Comparison of ENCODE assay signal across 8 cellular contexts in genomic region chr17:6657633-6658287, GRCh38. TPM values are rescaled to one million over a fixed set of nuclear protein-coding genes. Genes with fewer than 3 reads are reported as not detected.
DNase-seq lines count a peak whose midpoint lies in the region; ATAC-seq and TF ChIP-seq lines count a peak whose summit lies in the region.

No MANE protein-coding gene starts in this region.

- DNase-seq in activated T-cell treated with anti-CD3 and anti-CD28 coated beads, Interleukin-2, amount 50 U/mL, for 72 hours, result no peak
- no peak for DNase-seq in activated T-cell treated with anti-CD3 and anti-CD28 coated beads, Interleukin-2, amount 50 U/mL, for 1 hour
- DNase-seq in activated B cell treated with CpG ODN at 0.5 μM for 24 hours, result no peak
- DNase-seq in stimulated activated naive CD8-positive, alpha-beta T cell treated with anti-CD3 and anti-CD28 coated beads, Interleukin-15, amount 100 ng/mL, for 72 hours, result no peak
- no peak for DNase-seq in HuH-7.5 (ENCODE audit: low spot score)
- DNase-seq in RWPE1 (ENCODE audit: low spot score), result no peak
- DNase-seq in Right ventricle myocardium inferior (ENCODE audit: missing footprints), result no peak

- H3K27ac ChIP-seq in iPS-18a (ENCODE audit: low read length) (no peak overlapping the region), RWPE1 (no peak overlapping the region)

- peaks cover 2 to 6% of the 10 kb centered on the region in 2 donors for H3K36me3 Mint-ChIP-seq in activated T-cell treated with anti-CD3 and anti-CD28 coated beads, Interleukin-2, amount 50 U/mL, for 72 hours (ENCODE audit: insufficient read depth in 2 of 2)
- H3K36me3 Mint-ChIP-seq in activated B cell treated with CpG ODN at 0.5 μM for 24 hours (ENCODE audit: low read depth), result no peaks in the 10 kb centered on the region

- peak overlapping the region; percentile 60 for H3K4me3 ChIP-seq in iPS-18a (ENCODE audit: low read length)

- H3K27me3 Mint-ChIP-seq in activated T-cell treated with anti-CD3 and anti-CD28 coated beads, Interleukin-2, amount 50 U/mL, for 72 hours (ENCODE audit: low read depth), result no peaks in the 10 kb centered on the region
- no peaks in the 10 kb centered on the region for H3K27me3 Mint-ChIP-seq in activated B cell treated with CpG ODN at 0.5 μM for 24 hours
- no peaks in the 10 kb centered on the region for H3K27me3 Mint-ChIP-seq in stimulated activated naive CD8-positive, alpha-beta T cell treated with anti-CD3 and anti-CD28 coated beads, Interleukin-15, amount 100 ng/mL, for 72 hours

- no peaks in the 10 kb centered on the region for H3K9me3 Mint-ChIP-seq in activated T-cell treated with anti-CD3 and anti-CD28 coated beads, Interleukin-2, amount 50 U/mL, for 72 hours
- H3K9me3 Mint-ChIP-seq in activated B cell treated with CpG ODN at 0.5 μM for 24 hours, result no peaks in the 10 kb centered on the region
- H3K9me3 Mint-ChIP-seq in stimulated activated naive CD8-positive, alpha-beta T cell treated with anti-CD3 and anti-CD28 coated beads, Interleukin-15, amount 100 ng/mL, for 72 hours, result no peaks in the 10 kb centered on the region

- POLR2A ChIA-PET in activated B cell treated with CpG ODN at 0.5 μM for 24 hours (lab: Charles Lee) (interaction anchor here (1.2 kb wide), 1 partner anchor 17 kb away, joined by 10 read pairs; the partner anchor contains the start of genes KIAA0753 and TXNDC17), RWPE1 (lab: Yijun Ruan, JAX; ENCODE audit: low non-redundant PET) (no interaction called here)

- intact Hi-C loops in activated B cell treated with CpG ODN at 0.5 μM for 24 hours (cut with micrococcal nuclease) (no loop called here), Right ventricle myocardium inferior (cut with DNase I) (no loop called here)

- no peaks in the 10 kb centered on the region for H3K36me3 ChIP-seq in iPS-18a (ENCODE audit: control insufficient read depth, low read depth, low read length)

- H3K9me3 ChIP-seq in iPS-18a (ENCODE audit: control insufficient read depth, low read depth, low read length), result no peaks in the 10 kb centered on the region

- ATAC-seq in activated T-cell treated with anti-CD3 and anti-CD28 coated beads, Interleukin-2, amount 50 U/mL, for 72 hours (replicated peaks in 1 of 2), result no peak
- ATAC-seq in activated B cell treated with CpG ODN at 0.5 μM for 24 hours (ENCODE audit: low read depth), result no peak
- peak; percentile 9 for ATAC-seq in stimulated activated naive CD8-positive, alpha-beta T cell treated with anti-CD3 and anti-CD28 coated beads, Interleukin-15, amount 100 ng/mL, for 72 hours
- no peak for ATAC-seq in Right ventricle myocardium inferior

- peak overlapping the region; percentile 80 to 92 for H3K4me3 Mint-ChIP-seq in activated T-cell treated with anti-CD3 and anti-CD28 coated beads, Interleukin-2, amount 50 U/mL, for 72 hours
- H3K4me3 Mint-ChIP-seq in activated B cell treated with CpG ODN at 0.5 μM for 24 hours, result peak overlapping the region; percentile 88
- H3K4me3 Mint-ChIP-seq in stimulated activated naive CD8-positive, alpha-beta T cell treated with anti-CD3 and anti-CD28 coated beads, Interleukin-15, amount 100 ng/mL, for 72 hours, result peak overlapping the region; percentile 89 to 93

- peaks cover 52% of the 10 kb centered on the region for H3K4me1 Mint-ChIP-seq in activated T-cell treated with anti-CD3 and anti-CD28 coated beads, Interleukin-2, amount 50 U/mL, for 72 hours (ENCODE audit: low read depth)
- H3K4me1 Mint-ChIP-seq in activated B cell treated with CpG ODN at 0.5 μM for 24 hours, result peaks cover 73% of the 10 kb centered on the region
- peaks cover 65% of the 10 kb centered on the region for H3K4me1 Mint-ChIP-seq in stimulated activated naive CD8-positive, alpha-beta T cell treated with anti-CD3 and anti-CD28 coated beads, Interleukin-15, amount 100 ng/mL, for 72 hours

- CTCF ChIA-PET in activated B cell treated with CpG ODN at 0.5 μM for 24 hours (lab: Charles Lee) (no interaction called here), RWPE1 (lab: Yijun Ruan, JAX) (interaction anchor here (1.2 kb wide), 1 partner anchor 9 kb away, joined by 8 read pairs; no protein-coding TSS in a partner anchor)

- H3K9ac ChIP-seq in iPS-18a (ENCODE audit: low read length), result no peak overlapping the region

- H3K4me1 ChIP-seq in iPS-18a (ENCODE audit: control insufficient read depth, low read depth, low read length), result peaks cover 12% of the 10 kb centered on the region

- TF ChIP-seq CTCF in activated B cell treated with CpG ODN at 0.5 μM for 24 hours (IDR thresholded peaks at IDR 0.05), result no peak
- no peak for TF ChIP-seq CTCF in RWPE1 (conservative IDR thresholded peaks at IDR 0.05; ENCODE audit: low read depth)

- H3K27ac Mint-ChIP-seq in activated T-cell treated with anti-CD3 and anti-CD28 coated beads, Interleukin-2, amount 50 U/mL, for 72 hours, result peak overlapping the region; percentile 47
- peak overlapping the region; percentile 76 for H3K27ac Mint-ChIP-seq in activated B cell treated with CpG ODN at 0.5 μM for 24 hours
- H3K27ac Mint-ChIP-seq in stimulated activated naive CD8-positive, alpha-beta T cell treated with anti-CD3 and anti-CD28 coated beads, Interleukin-15, amount 100 ng/mL, for 72 hours, result peak overlapping the region; percentile 80 to 94

- peaks cover 49% of the 10 kb centered on the region for H3K27me3 ChIP-seq in iPS-18a (ENCODE audit: control insufficient read depth, insufficient read depth, low read length)

RNA-seq across cellular contexts. Expression of gene C17orf100, which starts 6.2 kb away (rescaled TPM):
- total RNA-seq in activated T-cell treated with anti-CD3 and anti-CD28 coated beads, Interleukin-2, amount 50 U/mL, for 72 hours, result 1 to 10 TPM; 1.8 to 2.9 TPM
- 2.9 and 3.5 TPM in 2 replicates for total RNA-seq in activated B cell treated with CpG ODN at 0.5 μM for 24 hours
- total RNA-seq in Right ventricle myocardium inferior, result 0.92 TPM

RNA-seq across cellular contexts. Expression of gene MED31, which starts 6.4 kb away (rescaled TPM):
- 1 to 10 TPM; 7.3 to 8.8 TPM for total RNA-seq in activated T-cell treated with anti-CD3 and anti-CD28 coated beads, Interleukin-2, amount 50 U/mL, for 72 hours
- total RNA-seq in activated B cell treated with CpG ODN at 0.5 μM for 24 hours (16.5 and 23.4 TPM in 2 replicates), Right ventricle myocardium inferior (16.5 TPM)

RNA-seq across cellular contexts. Expression of gene TXNDC17, which starts 16.9 kb away (rescaled TPM):
- total RNA-seq in activated T-cell treated with anti-CD3 and anti-CD28 coated beads, Interleukin-2, amount 50 U/mL, for 72 hours, result 10 to 100 TPM; 35.2 to 46.2 TPM
- 42.7 and 54.5 TPM in 2 replicates for total RNA-seq in activated B cell treated with CpG ODN at 0.5 μM for 24 hours
- total RNA-seq in Right ventricle myocardium inferior, result 52.9 TPM

RNA-seq across cellular contexts. Expression of gene KIAA0753, which starts 17.2 kb away (rescaled TPM):
- total RNA-seq in activated T-cell treated with anti-CD3 and anti-CD28 coated beads, Interleukin-2, amount 50 U/mL, for 72 hours, result 10 to 100 TPM; 14.0 to 18.4 TPM
- total RNA-seq in activated B cell treated with CpG ODN at 0.5 μM for 24 hours (21.0 and 24.7 TPM in 2 replicates), Right ventricle myocardium inferior (5.1 TPM)

RNA-seq across cellular contexts. Expression of gene SLC13A5, which starts 55.4 kb away (rescaled TPM):
- under 1 TPM in 1 of 2 donors, not detected in 1; 0.22 TPM for total RNA-seq in activated T-cell treated with anti-CD3 and anti-CD28 coated beads, Interleukin-2, amount 50 U/mL, for 72 hours
- total RNA-seq in activated B cell treated with CpG ODN at 0.5 μM for 24 hours (not detected in 2 replicates), Right ventricle myocardium inferior (not detected)
